Comparison of ENCODE assay signal across 8 cellular contexts in genomic region chr6:158405321-158405821, GRCh38.
DNase-seq lines count a peak whose midpoint lies in the region; TF ChIP-seq lines count a peak whose summit lies in the region.
"Not testable (repeated sequence)": the region's sequence is repeated elsewhere in the genome, so short reads cannot be mapped to it uniquely, and the experiment has no call there.

No MANE protein-coding gene starts in this region.

- not testable (repeated sequence) for H3K36me3 ChIP-seq in adipocyte (ENCODE audit: control insufficient read depth, insufficient read depth, low read length, severe bottlenecking); cardiac muscle cell

- H3K27ac ChIP-seq in cardiac muscle cell = peak overlapping the region; percentile 34

- in situ Hi-C loops in ACHN (cut with HindIII; ENCODE audit: low pct_ligation_motif_present, low pct_unique_long_range_greater_than_20kb, low sequenced_read_pairs) = not testable (repeated sequence)

- DNase-seq in ACHN (peak; percentile 44), ELR (ENCODE audit: low read depth) (peak; percentile 63), NCI-H187 treated with DMSO at 0.1 percent for 48 hours (lab: John Stamatoyannopoulos, UW) (peak; percentile 8), adipocyte (ENCODE audit: low read depth) (peak; percentile 65), dermis blood vessel endothelial cell (peak; percentile 39), cardiac muscle cell (ENCODE audit: low read depth in 1 of 2, low spot score in 1 of 2) (peak in 1 of 2 donors; percentile 89), renal cortical epithelial cell (ENCODE audit: low read depth) (peak; percentile 70)

- H3K27me3 ChIP-seq in adipocyte (replicated peaks; ENCODE audit: control insufficient read depth, insufficient read depth, low read length); cardiac muscle cell: not testable (repeated sequence)

- peaks cover 32% of the 10 kb centered on the region for H3K4me1 ChIP-seq in adipocyte (ENCODE audit: control insufficient read depth, insufficient read depth, low read length)
- not testable (repeated sequence) for H3K4me1 ChIP-seq in cardiac muscle cell (ENCODE audit: low read depth)

- not testable (repeated sequence) for H3K9ac ChIP-seq in adipocyte (ENCODE audit: low read length)

- TF ChIP-seq CTCF in cardiac muscle cell (IDR thresholded peaks at IDR 0.05; ENCODE audit: low read depth, low read length) = not testable (repeated sequence)

- H3K4me3 ChIP-seq in adipocyte (ENCODE audit: low read length); cardiac muscle cell: not testable (repeated sequence)

- not testable (repeated sequence) for H3K9me3 ChIP-seq in adipocyte (ENCODE audit: control insufficient read depth, low read length); cardiac muscle cell (ENCODE audit: low read depth)

TF ChIP-seq in PFSK-1, 5 proteins besides CTCF, POLR2A, EP300 and RAD21:
- TF ChIP-seq REST (IDR thresholded peaks at IDR 0.05; ENCODE audit: insufficient read depth in 1 of 2, low read depth in 2 of 2, low read length in 2 of 2) (0 out of 4 replicates have a peak, but pooled peaks of 1 of the 2 experiments have one; percentile 16), SIN3A (IDR thresholded peaks at IDR 0.05; ENCODE audit: borderline replicate concordance, insufficient read depth, low read length) (peak; percentile 66; the same call in 1 of the 2 replicates)
